18 cellular contexts compared by ENCODE assay signal in the genomic region with DNA sequence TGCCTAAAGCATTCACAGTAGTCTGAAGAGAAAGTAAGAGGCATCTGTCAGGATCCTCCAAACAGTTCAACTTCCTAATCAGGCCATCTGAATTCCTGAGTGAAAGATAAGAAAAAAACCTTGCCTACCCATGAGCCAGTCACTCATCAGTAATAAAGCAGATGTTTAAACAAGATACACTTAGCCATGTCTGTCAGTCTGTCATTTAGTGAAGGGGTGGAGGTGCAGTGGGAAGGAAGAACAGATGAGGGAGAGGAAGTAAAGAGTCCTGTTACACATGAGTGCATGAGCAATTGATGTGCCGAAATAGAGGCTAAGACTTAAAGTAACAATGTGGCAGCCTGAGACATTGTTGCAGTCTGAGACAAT. TPM values are rescaled to one million over a fixed set of nuclear protein-coding genes. Genes with fewer than 3 reads are reported as not detected.
DNase-seq lines count a peak whose midpoint lies in the region; ATAC-seq, FAIRE-seq and TF ChIP-seq lines count a peak whose summit lies in the region.
"Had no signal": no experiment of that assay in that cellular context is flagged by ENCODE, and none has a peak within 500 bp of the region (broad histone marks: within the 10 kb centered on the region; RNA-seq: fewer than 3 reads in every experiment).

No MANE protein-coding gene starts in this region.

- H2AK5ac ChIP-seq in H1 (ENCODE audit: low read depth, low read length), result no peak overlapping the region

- TF ChIP-seq POLR2A in H1 (IDR thresholded peaks at IDR 0.05; ENCODE audit: control extremely low read depth in 1 of 2, low read depth in 2 of 2, low read length in 2 of 2), result no peak

- TF ChIP-seq RAD21 in H1 (IDR thresholded peaks at IDR 0.05 in 1 of 2, conservative IDR thresholded peaks at IDR 0.05 in 1 of 2; ENCODE audit: low read depth in 2 of 2, low read length in 2 of 2), result no peak
- TF ChIP-seq RAD21 in neural cell (conservative IDR thresholded peaks at IDR 0.05), result no peak

- TF ChIP-seq EP300 in H1 (IDR thresholded peaks at IDR 0.05; ENCODE audit: borderline replicate concordance in 1 of 2, low read depth in 2 of 2, low read length in 2 of 2), result no peak
- peak; percentile 23 for TF ChIP-seq EP300 in neural cell (conservative IDR thresholded peaks at IDR 0.05; ENCODE audit: poor library complexity, severe bottlenecking)

- H3K4me2 ChIP-seq in H1 (ENCODE audit: insufficient read depth in 1 of 2, low read depth in 2 of 2, low read length in 2 of 2) (no peak overlapping the region), neural cell (ENCODE audit: low read length) (no peak overlapping the region)

- no peak overlapping the region for H2BK15ac ChIP-seq in H1 (ENCODE audit: low read length)

- 89% methylated on average over 1 of the region's 1 CpG; no CpG with 5 or more reads in 1 of the 2 experiments for WGBS in H1 (ENCODE audit: extremely low coverage in 1 of 2, insufficient coverage in 1 of 2, insufficient read length in 1 of 2, insufficient replicate concordance in 2 of 2, low coverage in 1 of 2, low lambda C conversion rate in 2 of 2, missing lambda C conversion rate in 1 of 2), 2 experiments

- H3K9me3 ChIP-seq in H1 (ENCODE audit: insufficient read depth in 2 of 2, low read depth in 1 of 2, low read length in 1 of 2) (no peaks in the 10 kb centered on the region), neural cell (ENCODE audit: low read length) (no peaks in the 10 kb centered on the region)
- H3K9me3 ChIP-seq: esophagus muscularis mucosa, ovary, suprapubic skin had no signal

- H3K18ac ChIP-seq in H1 (ENCODE audit: extremely low read depth, low read length), result no peak overlapping the region

- peak overlapping the region; percentile 61 for H2AFZ ChIP-seq in H1 (ENCODE audit: low read length)
- no peak overlapping the region for H2AFZ ChIP-seq in neural cell (ENCODE audit: low read depth, low read length)

- TF ChIP-seq CTCF in Calu3 (IDR thresholded peaks at IDR 0.05; ENCODE audit: unreplicated experiment) (no peak), H1 (IDR thresholded peaks at IDR 0.05; ENCODE audit: control extremely low read depth in 1 of 3, insufficient read depth in 1 of 3, low read depth in 1 of 3, low read length in 3 of 3) (no peak), neural cell (IDR thresholded peaks at IDR 0.05; ENCODE audit: poor library complexity, severe bottlenecking) (no peak), omental fat pad (IDR thresholded peaks at IDR 0.05) (no peak)

- CTCF ChIA-PET in Calu3 (lab: Charles Lee) (no interaction called here), H1 (lab: Charles Lee; ENCODE audit: partially characterized antibody) (no interaction called here), HEK293T (lab: Yijun Ruan, JAX) (no interaction called here)

- DNase-seq in Calu3 (no peak), NCI-H226 (peak; percentile 45), H1 (ENCODE audit: low read depth in 1 of 2, low spot score in 2 of 2) (no peak), HEK293T (ENCODE audit: extremely low spot score) (no peak), omental fat pad (ENCODE audit: low spot score) (no peak)
- DNase-seq in activated CD4-positive, alpha-beta T cell treated with anti-CD3 and anti-CD28 coated beads, Interleukin-2, amount 50 U/mL, for 48 hours, result no peak
- DNase-seq: activated CD4-positive, CD25-positive, alpha-beta regulatory T cell treated with anti-CD3 and anti-CD28 coated beads, Interleukin-2, amount 50 U/mL, for 72 hours; NCI-H1048; ovary; T-helper 2 cell had no signal

- BruUV-seq in Calu3 (replicated peaks; lab: Mats Ljungman, UMichigan), result no TSS peak

- no peak overlapping the region for H2BK5ac ChIP-seq in H1 (ENCODE audit: low read depth, low read length)

- H3K79me2 ChIP-seq in H1 (ENCODE audit: control insufficient read depth in 1 of 2, insufficient read depth in 2 of 2, low read length in 2 of 2), result no peaks in the 10 kb centered on the region
- H3K79me2 ChIP-seq in neural cell (replicated peaks; ENCODE audit: insufficient read depth, low read length), result no peaks in the 10 kb centered on the region

- FAIRE-seq in H1 (lab: Jason Lieb, UNC), result no peak
- FAIRE-seq: colon had no signal

- H3K9ac ChIP-seq in H1 (replicated peaks in 1 of 4; ENCODE audit: extremely low read depth in 1 of 4, low read depth in 3 of 4, low read length in 3 of 4) (no peak overlapping the region), neural cell (ENCODE audit: low read length) (no peak overlapping the region)

- H3K27me3 ChIP-seq in H1 (replicated peaks in 1 of 4; ENCODE audit: control insufficient read depth in 3 of 4, extremely low read depth in 1 of 4, insufficient read depth in 3 of 4, low read length in 3 of 4), result no peaks in the 10 kb centered on the region
- H3K27me3 ChIP-seq in neural cell (ENCODE audit: insufficient read depth, low read depth, low read length), result no peaks in the 10 kb centered on the region
- H3K27me3 ChIP-seq: esophagus muscularis mucosa, ovary, suprapubic skin had no signal

- H3K36me3 ChIP-seq in H1 (ENCODE audit: control insufficient read depth in 2 of 4, insufficient read depth in 4 of 4, low read length in 3 of 4) (no peaks in the 10 kb centered on the region), neural cell (ENCODE audit: insufficient read depth, low read length) (no peaks in the 10 kb centered on the region)
- H3K36me3 ChIP-seq: esophagus muscularis mucosa, ovary, suprapubic skin had no signal

- H3K27ac ChIP-seq in H1 (ENCODE audit: low read depth, low read length) (no peak overlapping the region), neural cell (ENCODE audit: low read length) (no peak overlapping the region)
- H3K27ac ChIP-seq: esophagus muscularis mucosa, ovary, RWPE1, suprapubic skin had no signal

- no peak overlapping the region for H3K14ac ChIP-seq in H1 (ENCODE audit: insufficient read length)

- no peaks in the 10 kb centered on the region for H3K79me1 ChIP-seq in H1 (ENCODE audit: low read depth, low read length)

- H4K91ac ChIP-seq in H1 (replicated peaks; ENCODE audit: insufficient read length, low read length), result no peak overlapping the region

- no peak overlapping the region for H4K5ac ChIP-seq in H1 (ENCODE audit: insufficient read length, low read depth, low read length)

- no peaks in the 10 kb centered on the region for H4K20me1 ChIP-seq in H1 (replicated peaks in 1 of 2; ENCODE audit: control insufficient read depth in 1 of 2, insufficient read depth in 2 of 2, low read length in 2 of 2)
- no peaks in the 10 kb centered on the region for H4K20me1 ChIP-seq in neural cell (ENCODE audit: insufficient read depth)

- H3K9me2 ChIP-seq in neural cell (ENCODE audit: insufficient read depth, low read length), result no peaks in the 10 kb centered on the region

- no peak overlapping the region for H4K8ac ChIP-seq in H1 (ENCODE audit: extremely low read depth, insufficient read depth, low read length)

- no peak for ATAC-seq in HG02973 (IDR thresholded peaks at IDR 0.05; ENCODE audit: unreplicated experiment)
- ATAC-seq in omental fat pad (ENCODE audit: low FRiP score), result no peak

- H3K4me3 Mint-ChIP-seq in Calu3 (ENCODE audit: low read depth, unreplicated experiment), result no peak overlapping the region
- H3K4me3 Mint-ChIP-seq: activated naive CD8-positive, alpha-beta T cell had no signal

- no peaks in the 10 kb centered on the region for H3F3A ChIP-seq in neural cell (ENCODE audit: insufficient read depth, low read length, poor library complexity, severe bottlenecking)

- peaks cover 3% of the 10 kb centered on the region for H3K9me3 Mint-ChIP-seq in Calu3 (ENCODE audit: low read depth, unreplicated experiment)

- H3K36me3 Mint-ChIP-seq in Calu3 (ENCODE audit: insufficient read depth, unreplicated experiment), result no peaks in the 10 kb centered on the region
- H3K36me3 Mint-ChIP-seq: activated naive CD8-positive, alpha-beta T cell had no signal

- H3K4me1 ChIP-seq in H1 (replicated peaks in 1 of 4; ENCODE audit: control insufficient read depth in 3 of 4, insufficient read depth in 4 of 4, low read length in 3 of 4), result no peaks in the 10 kb centered on the region
- H3K4me1 ChIP-seq: esophagus muscularis mucosa, suprapubic skin had no signal

- H3K4me3 ChIP-seq in H1 (ENCODE audit: extremely low read depth in 1 of 4, insufficient read depth in 2 of 4, low read depth in 3 of 4, low read length in 4 of 4) (no peak overlapping the region), neural cell (ENCODE audit: low read length) (no peak overlapping the region)
- H3K4me3 ChIP-seq: esophagus muscularis mucosa, lung, ovary, suprapubic skin had no signal

- H2BK20ac ChIP-seq in H1 (ENCODE audit: low read length), result no peak overlapping the region

- H3K27me3 Mint-ChIP-seq in Calu3 (ENCODE audit: unreplicated experiment), result no peaks in the 10 kb centered on the region
- H3K27me3 Mint-ChIP-seq: activated naive CD8-positive, alpha-beta T cell had no signal

- no peak overlapping the region for H3K23ac ChIP-seq in H1 (ENCODE audit: insufficient read length)

- intact Hi-C loops in Calu3 (cut with micrococcal nuclease; ENCODE audit: unreplicated experiment), result no loop called here

- H3K27ac Mint-ChIP-seq in Calu3 (ENCODE audit: unreplicated experiment), result peak overlapping the region; percentile 5
- H3K27ac Mint-ChIP-seq: activated naive CD8-positive, alpha-beta T cell had no signal

- no peak overlapping the region for H3K4ac ChIP-seq in H1 (replicated peaks; ENCODE audit: insufficient read length, low read depth, low read length)

- peaks cover 28% of the 10 kb centered on the region for H3K4me1 Mint-ChIP-seq in Calu3 (ENCODE audit: low read depth, unreplicated experiment)

- no peak overlapping the region for H2BK12ac ChIP-seq in H1 (ENCODE audit: low read depth, low read length)

- POLR2A ChIA-PET in H1 (lab: Charles Lee; ENCODE audit: partially characterized antibody), result no interaction called here
- POLR2A ChIA-PET in HEK293T (lab: Yijun Ruan, JAX), result no interaction called here

- H3K56ac ChIP-seq in H1 (replicated peaks; ENCODE audit: insufficient read length, low read depth, low read length), result no peak overlapping the region

- H3K23me2 ChIP-seq in H1 (ENCODE audit: low read depth, low read length), result no peaks in the 10 kb centered on the region

- no peak overlapping the region for H2BK120ac ChIP-seq in H1 (replicated peaks; ENCODE audit: low read depth, low read length)

TF ChIP-seq in neural cell, 6 proteins besides CTCF, POLR2A, EP300 and RAD21 (continues in another document):
- no peak for TF ChIP-seq SMC3 (conservative IDR thresholded peaks at IDR 0.05; ENCODE audit: poor library complexity)

RNA-seq across cellular contexts. Expression of a gene that starts 29.9 kb away (rescaled TPM):
- 2.8 and 2.9 TPM in 2 replicates for total RNA-seq in Calu3 (2022)
- 3.0 and 3.3 TPM in 2 replicates for total RNA-seq in H1 (2021; fragmentation: NEBNext Ultra II Directional; extraction: Animal tissue kit (Norgen Biotek cat#: 25700))
- polyA plus RNA-seq in H1 (2011; rRNA removed), result 0.89 and 1.5 TPM in 2 replicates
- 1.4 TPM for polyA plus RNA-seq in H1 (2011; cell fraction: cytosol; rRNA removed)
- 0.80 TPM for polyA plus RNA-seq in H1 (2011; cell fraction: nucleus; rRNA removed)
- polyA plus RNA-seq in H1 (2012, experiment 1 of 2), result 0.99 to 1.7 TPM (median 1.1 TPM) in 4 replicates
- polyA plus RNA-seq in H1 (2012, experiment 2 of 2), result 0.18 TPM
- polyA plus RNA-seq in H1 (2013, experiment 1 of 2), result 2.4 TPM
- 2.3 TPM for polyA plus RNA-seq in H1 (2013, experiment 2 of 2)
- polyA minus RNA-seq in H1 (2011; rRNA and poly(A)+ RNA removed), result 2.9 and 3.6 TPM in 2 replicates
- polyA minus RNA-seq in H1 (2011; cell fraction: cytosol; rRNA and poly(A)+ RNA removed), result 1.3 TPM
- polyA minus RNA-seq in H1 (2011; cell fraction: nucleus; rRNA and poly(A)+ RNA removed), result 6.7 TPM
- 0.64 and 0.82 TPM in 2 replicates for polyA plus RNA-seq in neural cell
- polyA minus RNA-seq in neural cell, result 1.9 and 2.5 TPM in 2 replicates
- total RNA-seq in omental fat pad, result 1 to 10 TPM; 1.4 to 4.1 (median 2.6) TPM
